In the genomic region with DNA sequence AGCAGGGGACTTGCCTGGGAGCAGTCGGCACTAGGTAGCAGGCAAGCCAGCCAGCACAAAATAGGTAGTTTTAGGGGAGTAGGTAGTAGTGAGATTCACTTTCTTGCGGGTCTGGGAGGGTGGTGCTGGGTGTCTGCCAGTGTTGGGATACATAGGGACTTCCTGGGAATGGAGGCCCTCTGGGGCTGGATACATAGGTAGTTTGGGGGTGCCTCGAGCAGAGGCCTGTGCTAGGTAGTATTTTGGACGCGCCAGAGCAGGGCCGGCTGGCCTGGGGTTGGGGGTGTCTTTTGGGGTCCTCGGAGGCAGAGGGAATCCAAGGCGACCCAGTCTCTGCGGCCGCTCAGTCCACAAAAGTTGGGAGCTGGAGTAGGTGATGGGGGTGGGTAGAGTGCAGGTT, we compare ENCODE assay signal across 18 cellular contexts. TPM values are rescaled to one million over a fixed set of nuclear protein-coding genes. Genes with fewer than 3 reads are reported as not detected.
DNase-seq lines count a peak whose midpoint lies in the region; ATAC-seq and TF ChIP-seq lines count a peak whose summit lies in the region.
"Had no signal": no experiment of that assay in that cellular context is flagged by ENCODE, and none has a peak within 500 bp of the region (broad histone marks: within the 10 kb centered on the region; RNA-seq: fewer than 3 reads in every experiment).

No MANE protein-coding gene starts in this region.

- H3K9me3 Mint-ChIP-seq in CD8-positive, alpha-beta memory T cell, result peaks cover 0 to 14% (median 0%) of the 10 kb centered on the region in 5 donors
- H3K9me3 Mint-ChIP-seq in effector memory CD8-positive, alpha-beta T cell, result no peaks in the 10 kb centered on the region
- no peaks in the 10 kb centered on the region for H3K9me3 Mint-ChIP-seq in neural crest cell
- H3K9me3 Mint-ChIP-seq: activated naive CD4-positive, alpha-beta T cell treated with anti-CD3 and anti-CD28 coated beads, Interleukin-2, amount 50 U/mL, for 72 hours had no signal

- peak overlapping the region; percentile 19 to 75 (median 60) for H3K4me3 Mint-ChIP-seq in CD8-positive, alpha-beta memory T cell
- peak overlapping the region; percentile 64 to 80 for H3K4me3 Mint-ChIP-seq in effector memory CD8-positive, alpha-beta T cell
- peak overlapping the region; percentile 64 for H3K4me3 Mint-ChIP-seq in neural crest cell

- no peak overlapping the region for H3K4me3 ChIP-seq in CD8-positive, alpha-beta memory T cell (ENCODE audit: low read length)
- peak overlapping the region; percentile 94 for H3K4me3 ChIP-seq in Loucy (ENCODE audit: low read length, poor library complexity, severe bottlenecking)

- H3K27ac Mint-ChIP-seq in CD8-positive, alpha-beta memory T cell, result peak overlapping the region in 2 of 8 donors; percentile 18 to 81
- H3K27ac Mint-ChIP-seq in effector memory CD8-positive, alpha-beta T cell, result peak overlapping the region; percentile 15 to 58
- no peak overlapping the region for H3K27ac Mint-ChIP-seq in neural crest cell (ENCODE audit: unreplicated experiment)

- no peak overlapping the region for H2AFZ ChIP-seq in Loucy (ENCODE audit: low read length)

- peaks cover 47% of the 10 kb centered on the region for H3K4me1 ChIP-seq in CD8-positive, alpha-beta memory T cell (ENCODE audit: insufficient read depth, low read length)
- H3K4me1 ChIP-seq in Loucy (ENCODE audit: insufficient read depth, low read length, poor library complexity, severe bottlenecking), result peaks cover 29% of the 10 kb centered on the region

- TF ChIP-seq CTCF in Loucy (conservative IDR thresholded peaks at IDR 0.05; ENCODE audit: low read length), result no peak
- TF ChIP-seq CTCF in neural crest cell (conservative IDR thresholded peaks at IDR 0.05), result no peak

- no peak overlapping the region for H3K27ac ChIP-seq in CD8-positive, alpha-beta memory T cell (ENCODE audit: low read depth, low read length)
- no peak overlapping the region for H3K27ac ChIP-seq in caudate nucleus (ENCODE audit: low read depth, low read length)

- no peaks in the 10 kb centered on the region for H3K36me3 ChIP-seq in CD8-positive, alpha-beta memory T cell (ENCODE audit: insufficient read depth, low read length)
- peaks cover 13% of the 10 kb centered on the region; the same call in 1 of the 2 replicates for H3K36me3 ChIP-seq in Loucy (ENCODE audit: insufficient read depth, low read length)
- H3K36me3 ChIP-seq: tibial artery had no signal

- no peak for DNase-seq in CD8-positive, alpha-beta memory T cell
- DNase-seq in effector memory CD8-positive, alpha-beta T cell, result no peak
- no peak for DNase-seq in neural crest cell (ENCODE audit: low read depth, low spot score)
- no peak for DNase-seq in NCI-H146 treated with DMSO at 0.1 percent for 48 hours (lab: John Stamatoyannopoulos, UW; ENCODE audit: unreplicated experiment)
- no peak for DNase-seq in DMS153 (lab: John Stamatoyannopoulos, UW)
- no peak for DNase-seq in NCI-H2227 treated with DMSO at 0.1 percent for 48 hours (lab: John Stamatoyannopoulos, UW)
- DNase-seq in caudate nucleus (lab: John Stamatoyannopoulos, UW), result no peak
- DNase-seq: activated CD4-positive, CD25-positive, alpha-beta regulatory T cell; cortex of kidney; IMR-90; NCI-H1417 treated with DMSO at 0.1 percent for 48 hours; NCI-H82; small intestine had no signal

- H3K27me3 Mint-ChIP-seq in CD8-positive, alpha-beta memory T cell, result peaks cover 87 to 96% of the 10 kb centered on the region in 2 donors
- H3K27me3 Mint-ChIP-seq in effector memory CD8-positive, alpha-beta T cell, result peaks cover 90 to 99% of the 10 kb centered on the region in 2 donors
- peaks cover 100% of the 10 kb centered on the region for H3K27me3 Mint-ChIP-seq in neural crest cell (ENCODE audit: low read depth)

- H3K4me2 ChIP-seq in Loucy (ENCODE audit: low read depth, low read length, poor library complexity, severe bottlenecking), result peak overlapping the region; percentile 91

- H3K4me1 Mint-ChIP-seq in CD8-positive, alpha-beta memory T cell, result peaks cover 52 to 75% (median 57%) of the 10 kb centered on the region in 3 donors
- H3K4me1 Mint-ChIP-seq in effector memory CD8-positive, alpha-beta T cell (ENCODE audit: low read depth in 2 of 2), result peaks cover 44 to 47% of the 10 kb centered on the region in 2 donors
- peaks cover 32% of the 10 kb centered on the region for H3K4me1 Mint-ChIP-seq in neural crest cell

- H3K36me3 Mint-ChIP-seq in CD8-positive, alpha-beta memory T cell, result peaks cover 0 to 2% (median 0%) of the 10 kb centered on the region in 3 donors
- peaks cover 32% of the 10 kb centered on the region for H3K36me3 Mint-ChIP-seq in effector memory CD8-positive, alpha-beta T cell (ENCODE audit: insufficient read depth)
- peaks cover 8% of the 10 kb centered on the region for H3K36me3 Mint-ChIP-seq in neural crest cell (ENCODE audit: low read depth)

- peaks cover 87% of the 10 kb centered on the region for H3K27me3 ChIP-seq in CD8-positive, alpha-beta memory T cell (ENCODE audit: insufficient read depth, low read length, poor library complexity, severe bottlenecking)
- H3K27me3 ChIP-seq in Loucy (ENCODE audit: insufficient read depth, low read length, poor library complexity, severe bottlenecking), result peaks cover 25% of the 10 kb centered on the region
- H3K27me3 ChIP-seq: tibial artery had no signal

- H3K79me2 ChIP-seq in Loucy (ENCODE audit: insufficient read depth, low read length), result peaks cover 100% of the 10 kb centered on the region

- H3K9me3 ChIP-seq in CD8-positive, alpha-beta memory T cell (ENCODE audit: low read length), result no peaks in the 10 kb centered on the region
- no peaks in the 10 kb centered on the region for H3K9me3 ChIP-seq in Loucy (ENCODE audit: insufficient read depth, low read depth, low read length)
- H3K9me3 ChIP-seq: tibial artery had no signal

- peak overlapping the region; percentile 99 for H3K9ac ChIP-seq in Loucy (ENCODE audit: low read depth, low read length, poor library complexity, severe bottlenecking)

- POLR2A ChIA-PET in CD8-positive, alpha-beta memory T cell (lab: Charles Lee), result no interaction called here

- H3F3A ChIP-seq in Loucy (ENCODE audit: low read depth), result no peaks in the 10 kb centered on the region

- no peak for ATAC-seq in effector memory CD8-positive, alpha-beta T cell (replicated peaks)

- CTCF ChIA-PET in CD8-positive, alpha-beta memory T cell (lab: Charles Lee), result interaction anchor here (1.4 to 6.9 kb wide), 3 partner anchors 9 to 467 kb away, joined by 3 to 71 read pairs (median 6); a partner anchor contains a TSS

- H3K9me2 ChIP-seq in Loucy (replicated peaks; ENCODE audit: low read depth, low read length), result no peaks in the 10 kb centered on the region

- peaks cover 28% of the 10 kb centered on the region for H4K20me1 ChIP-seq in Loucy (ENCODE audit: insufficient read depth, low read length, poor library complexity, severe bottlenecking)

RNA-seq across cellular contexts. Expression of a gene that starts 2.0 kb away (rescaled TPM):
- total RNA-seq in CD8-positive, alpha-beta memory T cell, result not detected
- not detected for polyA plus RNA-seq in CD8-positive, alpha-beta memory T cell
- total RNA-seq in neural crest cell, result 10.6 and 11.3 TPM in 2 replicates
- total RNA-seq: activated naive CD4-positive, alpha-beta T cell treated with anti-CD3 and anti-CD28 coated beads, Interleukin-2, amount 50 U/mL, for 72 hours had no signal

RNA-seq across cellular contexts. Expression of a gene that starts 2.1 kb away (rescaled TPM):
- total RNA-seq in CD8-positive, alpha-beta memory T cell, result not detected
- not detected for polyA plus RNA-seq in CD8-positive, alpha-beta memory T cell
- 7.1 and 8.8 TPM in 2 replicates for total RNA-seq in neural crest cell
- total RNA-seq: activated naive CD4-positive, alpha-beta T cell treated with anti-CD3 and anti-CD28 coated beads, Interleukin-2, amount 50 U/mL, for 72 hours; mucosa of gallbladder; SK-MEL-5 had no signal

RNA-seq across cellular contexts. Expression of a gene that starts 6.8 kb away (rescaled TPM):
- not detected for total RNA-seq in CD8-positive, alpha-beta memory T cell
- not detected for polyA plus RNA-seq in CD8-positive, alpha-beta memory T cell
- 1.6 and 2.0 TPM in 2 replicates for total RNA-seq in neural crest cell

RNA-seq across cellular contexts. Expression of a gene that starts 10.9 kb away (rescaled TPM):
- not detected for total RNA-seq in CD8-positive, alpha-beta memory T cell
- not detected for polyA plus RNA-seq in CD8-positive, alpha-beta memory T cell
- 3.2 and 4.3 TPM in 2 replicates for total RNA-seq in neural crest cell
- total RNA-seq: activated naive CD4-positive, alpha-beta T cell treated with anti-CD3 and anti-CD28 coated beads, Interleukin-2, amount 50 U/mL, for 72 hours had no signal

RNA-seq across cellular contexts. Expression of a gene that starts 11.0 kb away (rescaled TPM):
- not detected for total RNA-seq in CD8-positive, alpha-beta memory T cell
- not detected for polyA plus RNA-seq in CD8-positive, alpha-beta memory T cell
- 9.0 and 10.0 TPM in 2 replicates for total RNA-seq in neural crest cell
- total RNA-seq: activated naive CD4-positive, alpha-beta T cell treated with anti-CD3 and anti-CD28 coated beads, Interleukin-2, amount 50 U/mL, for 72 hours; SK-MEL-5 had no signal

Comparison
In these comparisons a context has a peak if more than half of its experiments do, and no peak if none do; other contexts are left out.
1. RNA of a gene that starts 2.0 kb away (total RNA-seq): 10.6 to 11.3 TPM in neural crest cell; not detected in CD8-positive, alpha-beta memory T cell; every median in the first group is over 10 times any median in the second.
2. Peak in every context shown above with its lines, with median percentiles within 50 percentile points of each other: H3K4me3 Mint-ChIP-seq.